ENCODE assay signal across 8 cellular contexts in genomic region chr7:27130540-27131389, GRCh38. TPM values are rescaled to one million over a fixed set of nuclear protein-coding genes. Genes with fewer than 3 reads are reported as not detected.
DNase-seq lines count a peak whose midpoint lies in the region; ATAC-seq and TF ChIP-seq lines count a peak whose summit lies in the region.

Gene HOXA4 (minus strand): TSS chr7:27130757. CDS start chr7:27130733, 24 bp downstream.

- intact Hi-C loops in CD4-positive, alpha-beta T cell (cut with DNase I, micrococcal nuclease): no loop called here

- H3K4me3 Mint-ChIP-seq in CD4-positive, alpha-beta T cell: peak within 1 kb of the TSS; percentile 65

- DNase-seq in CD4-positive, alpha-beta T cell: peak; percentile 61 to 75 (median 70)
- DNase-seq in HUDEP-2 (lab: John Stamatoyannopoulos, UW; ENCODE audit: unreplicated experiment in 76 of 76): peak in 49 of 76 experiments; percentile 0 to 87 (median 44)
- DNase-seq in T-helper 9 cell: peak; percentile 51
- DNase-seq in astrocyte of the spinal cord (ENCODE audit: low read depth, low spot score): peak; percentile 92
- DNase-seq in iPS-NIHi11 (ENCODE audit: low spot score): peak; percentile 84
- peak; percentile 66 for DNase-seq in stimulated activated CD4-positive, alpha-beta T cell treated with anti-CD3 and anti-CD28 coated beads, Interleukin-12 subunit alpha, Interleukin-12 subunit beta, amount 100 ng/mL, for 4 hours
- DNase-seq in putamen (ENCODE audit: low spot score): no peak

- H3K27me3 ChIP-seq in CD4-positive, alpha-beta T cell (ENCODE audit: control insufficient read depth, insufficient read depth, low read length): peaks cover 32% of the 10 kb centered on the region

- H3K36me3 Mint-ChIP-seq in CD4-positive, alpha-beta T cell (ENCODE audit: low read depth): no peaks in the 10 kb centered on the region

- peak within 1 kb of the TSS; percentile 47 for H3K27ac ChIP-seq in CD4-positive, alpha-beta T cell (ENCODE audit: low read depth, low read length)

- ATAC-seq in CD4-positive, alpha-beta T cell (ENCODE audit: poor library complexity): peak; percentile 96
- no peak for ATAC-seq in GM19395 (IDR thresholded peaks at IDR 0.05; ENCODE audit: unreplicated experiment)

- no peaks in the 10 kb centered on the region for H3K9me3 Mint-ChIP-seq in CD4-positive, alpha-beta T cell

- H3K27ac Mint-ChIP-seq in CD4-positive, alpha-beta T cell: no peak within 1 kb of the TSS

- H3K27me3 Mint-ChIP-seq in CD4-positive, alpha-beta T cell: peaks cover 72% of the 10 kb centered on the region

- in situ Hi-C loops in astrocyte of the spinal cord (cut with HindIII; ENCODE audit: low sequenced_read_pairs): no loop called here

- H3K4me1 Mint-ChIP-seq in CD4-positive, alpha-beta T cell (ENCODE audit: low read depth): no peaks in the 10 kb centered on the region

- no peaks in the 10 kb centered on the region for H3K9me3 ChIP-seq in CD4-positive, alpha-beta T cell (ENCODE audit: control insufficient read depth, low read length)

- no peak for TF ChIP-seq CTCF in CD4-positive, alpha-beta T cell (IDR thresholded peaks at IDR 0.05)
- no peak for TF ChIP-seq CTCF in astrocyte of the spinal cord (IDR thresholded peaks at IDR 0.05; ENCODE audit: low read depth, low read length)

- CTCF ChIA-PET in CD4-positive, alpha-beta T cell (lab: Charles Lee): no interaction called here

- POLR2A ChIA-PET in CD4-positive, alpha-beta T cell (lab: Charles Lee): interaction anchor here (1.0 kb wide), 1 partner anchor 267 kb away, joined by 3 read pairs; no protein-coding TSS in a partner anchor

- peak within 1 kb of the TSS; percentile 53 for H3K4me3 ChIP-seq in astrocyte of the spinal cord (ENCODE audit: low read depth, low read length)

RNA-seq across cellular contexts. Expression of gene HOXA4, which starts in this region (rescaled TPM):
- total RNA-seq in CD4-positive, alpha-beta T cell: not detected

Comparison
In these comparisons a context has a peak if more than half of its experiments do, and no peak if none do; other contexts are left out.
1. Peak in DNase-seq, ATAC-seq and H3K27ac ChIP-seq in CD4-positive, alpha-beta T cell; RNA of the gene not detected or under 1 TPM.